ENCODE assay signal across 21 cellular contexts in the genomic region with DNA sequence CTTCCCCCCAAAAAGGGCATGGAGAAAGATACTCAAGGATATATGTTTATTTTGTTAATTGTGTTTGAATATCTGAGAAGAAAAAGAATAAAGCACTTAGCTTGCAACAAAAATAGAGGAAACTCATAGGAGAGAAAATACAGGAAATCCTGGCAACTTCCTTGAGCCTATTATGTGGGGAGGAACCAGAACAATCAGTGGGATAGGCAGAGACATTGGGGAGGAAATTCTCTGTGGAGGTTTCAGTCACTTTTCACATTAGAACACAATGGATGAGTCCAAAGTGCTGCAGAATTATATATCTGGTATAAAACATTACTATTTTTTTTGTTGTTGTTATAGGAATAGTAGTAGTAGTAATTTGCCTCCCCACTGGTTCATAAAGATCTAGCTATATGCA.
"Had no signal": no experiment of that assay in that cellular context is flagged by ENCODE, and none has a peak within 500 bp of the region (broad histone marks: within the 10 kb centered on the region; RNA-seq: fewer than 3 reads in every experiment).

No MANE protein-coding gene starts in this region.

- H3K36me3 ChIP-seq: MG63, SJCRH30 had no signal

- H3K27me3 ChIP-seq: MG63, SJCRH30 had no signal

- H3K9me3 ChIP-seq: MG63, SJCRH30 had no signal

- ATAC-seq: HepG2, Right ventricle myocardium inferior, SK-N-SH treated with all-trans-retinoic acid at 6 μM for 48 hours had no signal

- DNase-seq: IMR-90, Karpas-422, KG1, MG63, NCI-H1092, NCI-H1105 treated with DMSO at 0.1 percent for 48 hours, NCI-H1417 treated with DMSO at 0.1 percent for 48 hours, NCI-H146, NCI-H1694 treated with DMSO at 0.1 percent for 48 hours, NCI-H1930, NCI-H2081, NCI-H2107, NCI-H2227 treated with DMSO at 0.1 percent for 48 hours, NCI-H510A, NCI-H524 treated with DMSO at 0.1 percent for 48 hours, NCI-H69, SJCRH30, T-helper 1 cell had no signal

- H3K27ac ChIP-seq: SJCRH30 had no signal

- FAIRE-seq: HepG2 had no signal

- H3K4me1 ChIP-seq: SJCRH30 had no signal

- H3K4me3 ChIP-seq: MG63, SJCRH30 had no signal
